In the genomic region with DNA sequence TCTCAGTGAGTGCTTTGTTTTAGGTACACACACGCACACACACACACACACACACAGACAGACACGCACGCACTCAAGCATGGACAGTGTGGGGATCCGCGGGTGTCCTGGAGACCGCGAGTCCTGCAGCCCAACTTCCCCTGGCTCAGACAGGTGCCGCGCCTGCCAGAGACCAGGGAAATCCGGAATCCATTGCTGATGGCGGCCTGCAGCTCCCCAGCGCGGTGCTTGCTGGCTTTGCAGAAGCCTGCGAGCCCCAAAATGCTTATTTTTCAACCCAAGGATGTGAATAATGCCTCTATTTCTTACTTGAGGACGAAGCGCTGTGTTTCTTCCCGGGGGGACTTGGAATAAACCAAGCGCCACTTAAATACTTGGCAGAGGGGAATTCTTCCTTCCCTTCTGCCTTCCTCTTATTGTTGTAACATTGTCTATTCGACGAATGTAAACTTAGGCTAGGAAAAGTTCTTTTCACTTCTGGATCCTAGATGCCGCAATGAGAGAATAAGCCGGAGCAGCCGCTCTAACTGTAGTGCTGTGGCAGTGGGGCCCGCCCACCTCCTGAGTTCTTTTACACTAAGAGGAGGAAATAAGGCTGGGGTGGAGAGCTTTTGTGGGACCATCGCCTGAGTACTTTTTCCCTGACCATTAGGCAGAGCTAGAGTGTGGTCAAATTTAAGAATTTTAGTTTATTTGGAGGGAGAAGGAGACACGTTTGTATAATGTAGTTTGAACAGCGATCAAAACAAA, we compare ENCODE assay signal across 8 cellular contexts. TPM values are rescaled to one million over a fixed set of nuclear protein-coding genes. Genes with fewer than 3 reads are reported as not detected.
A peak's percentile ranks its signal among the peaks of the same experiment; 100 is the strongest.
DNase-seq lines count a peak whose midpoint lies in the region; ATAC-seq and TF ChIP-seq lines count a peak whose summit lies in the region.

No MANE protein-coding gene starts in this region.

- no peaks in the 10 kb centered on the region for H3K4me1 ChIP-seq in esophagus (ENCODE audit: control insufficient read depth in 2 of 2, insufficient read depth in 2 of 2, low read length in 1 of 2)
- H3K4me1 ChIP-seq in thyroid gland = peaks cover 0 to 29% of the 10 kb centered on the region in 2 donors

- WGBS in esophagus, 2 donors = 4% methylated on average over 27 of the region's 27 CpGs
- 5 to 7% methylated on average over 16 to 18 of the region's 27 CpGs for WGBS in thyroid gland, 2 donors

- intact Hi-C loops in thyroid gland (cut with DNase I) = no loop called here

- H3K36me3 Mint-ChIP-seq in activated CD8-positive, alpha-beta T cell treated with anti-CD3 and anti-CD28 coated beads, Interleukin-2, amount 10 ng/mL, durations not matched to agents 7 days and 5 days (ENCODE audit: low read depth) = peaks cover 17% of the 10 kb centered on the region

- peak; percentile 17 for ATAC-seq in GM18873 (IDR thresholded peaks at IDR 0.05; ENCODE audit: low FRiP score, unreplicated experiment)
- ATAC-seq in activated CD8-positive, alpha-beta T cell treated with anti-CD3 and anti-CD28 coated beads, Interleukin-2, amount 10 ng/mL, durations not matched to agents 7 days and 5 days = peak; percentile 63

- H3K27ac ChIP-seq in esophagus (ENCODE audit: low read depth in 2 of 2, low read length in 1 of 2) = peak overlapping the region; percentile 90
- H3K27ac ChIP-seq in thyroid gland = peak overlapping the region in 1 of 3 donors; percentile 32

- POLR2A ChIA-PET in activated CD8-positive, alpha-beta T cell treated with anti-CD3 and anti-CD28 coated beads, Interleukin-2, amount 10 ng/mL, durations not matched to agents 7 days and 5 days (lab: Charles Lee) = interaction anchor here (1.3 to 1.9 kb wide), 2 partner anchors 9 to 42 kb away, joined by 4 to 6 read pairs; no protein-coding TSS in a partner anchor

- no peaks in the 10 kb centered on the region for H3K9me3 Mint-ChIP-seq in activated CD8-positive, alpha-beta T cell treated with anti-CD3 and anti-CD28 coated beads, Interleukin-2, amount 10 ng/mL, durations not matched to agents 7 days and 5 days (ENCODE audit: insufficient read depth)

- TF ChIP-seq EP300 in Ishikawa (IDR thresholded peaks at IDR 0.05; ENCODE audit: borderline replicate concordance) = no peak

- TF ChIP-seq POLR2A in thyroid gland (IDR thresholded peaks at IDR 0.05) = no peak

- peaks cover 32% of the 10 kb centered on the region for H3K27me3 Mint-ChIP-seq in activated CD8-positive, alpha-beta T cell treated with anti-CD3 and anti-CD28 coated beads, Interleukin-2, amount 10 ng/mL, durations not matched to agents 7 days and 5 days (ENCODE audit: low read depth)

- TF ChIP-seq CTCF in thyroid gland (IDR thresholded peaks at IDR 0.05) = peak in 4 of 6 experiments; percentile 1 to 36 (median 32)

- DNase-seq in A172 (ENCODE audit: low spot score) (peak; percentile 36), mucosa of gallbladder (ENCODE audit: low spot score) (peak; percentile 31), thyroid gland (peak; percentile 56 to 59), NCI-H2107 (lab: John Stamatoyannopoulos, UW) (no peak)
- peak; percentile 56 for DNase-seq in activated CD8-positive, alpha-beta T cell treated with anti-CD3 and anti-CD28 coated beads, Interleukin-2, amount 10 ng/mL, durations not matched to agents 7 days and 5 days

- peak overlapping the region; percentile 33 for H3K27ac Mint-ChIP-seq in activated CD8-positive, alpha-beta T cell treated with anti-CD3 and anti-CD28 coated beads, Interleukin-2, amount 10 ng/mL, durations not matched to agents 7 days and 5 days

- no peaks in the 10 kb centered on the region for H3K9me3 ChIP-seq in esophagus (ENCODE audit: control insufficient read depth in 2 of 2, insufficient read depth in 1 of 2, low read depth in 1 of 2, low read length in 1 of 2)
- H3K9me3 ChIP-seq in thyroid gland = no peaks in the 10 kb centered on the region

- peaks cover 30% of the 10 kb centered on the region for H3K4me1 Mint-ChIP-seq in activated CD8-positive, alpha-beta T cell treated with anti-CD3 and anti-CD28 coated beads, Interleukin-2, amount 10 ng/mL, durations not matched to agents 7 days and 5 days (ENCODE audit: low read depth)

- TF ChIP-seq RAD21 in Ishikawa (IDR thresholded peaks at IDR 0.05; ENCODE audit: low read depth) = peak; percentile 54

- H3K4me3 Mint-ChIP-seq in activated CD8-positive, alpha-beta T cell treated with anti-CD3 and anti-CD28 coated beads, Interleukin-2, amount 10 ng/mL, durations not matched to agents 7 days and 5 days = peak overlapping the region; percentile 78

- H3K27me3 ChIP-seq in esophagus (ENCODE audit: control insufficient read depth in 1 of 2, insufficient read depth in 2 of 2, low read length in 2 of 2) = no peaks in the 10 kb centered on the region
- H3K27me3 ChIP-seq in thyroid gland = no peaks in the 10 kb centered on the region

- CTCF ChIA-PET in activated CD8-positive, alpha-beta T cell treated with anti-CD3 and anti-CD28 coated beads, Interleukin-2, amount 10 ng/mL, durations not matched to agents 7 days and 5 days (lab: Charles Lee) = interaction anchor here (0.6 to 8.5 kb wide), 14 partner anchors 9 to 389 kb away, joined by 3 to 81 read pairs (median 4); partner anchors contain the start of gene MOCS2

- H3K4me3 ChIP-seq in esophagus (ENCODE audit: low read depth in 1 of 2, low read length in 2 of 2) (peak overlapping the region; percentile 88 to 91), thyroid gland (replicated peaks in 1 of 3) (peak overlapping the region; percentile 16 to 72 (median 64))

- H3K36me3 ChIP-seq in esophagus (ENCODE audit: control insufficient read depth in 2 of 2, insufficient read depth in 2 of 2, low read length in 1 of 2) (no peaks in the 10 kb centered on the region), thyroid gland (no peaks in the 10 kb centered on the region)

TF ChIP-seq in Ishikawa, 13 proteins besides CTCF, POLR2A, EP300 and RAD21:
- TF ChIP-seq NFIC (IDR thresholded peaks at IDR 0.05) (no peak), TAF1 (IDR thresholded peaks at IDR 0.05; ENCODE audit: low read depth) (no peak), ZBTB7A (IDR thresholded peaks at IDR 0.05; ENCODE audit: low read depth) (no peak), REST (IDR thresholded peaks at IDR 0.05; ENCODE audit: low read depth) (no peak), CREB1 (IDR thresholded peaks at IDR 0.05; ENCODE audit: low read depth) (no peak), EGR1 (IDR thresholded peaks at IDR 0.05) (no peak), YY1 (IDR thresholded peaks at IDR 0.05; ENCODE audit: low read depth) (peak; percentile 76), TEAD4 (IDR thresholded peaks at IDR 0.05) (no peak), TCF12 (IDR thresholded peaks at IDR 0.05; ENCODE audit: low read depth) (no peak), CEBPB (IDR thresholded peaks at IDR 0.05) (no peak), FOXM1 (IDR thresholded peaks at IDR 0.05; ENCODE audit: borderline replicate concordance, low read depth) (no peak)
- TF ChIP-seq, protein P1, sequence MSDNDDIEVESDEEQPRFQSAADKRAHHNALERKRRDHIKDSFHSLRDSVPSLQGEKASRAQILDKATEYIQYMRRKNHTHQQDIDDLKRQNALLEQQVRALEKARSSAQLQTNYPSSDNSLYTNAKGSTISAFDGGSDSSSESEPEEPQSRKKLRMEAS (IDR thresholded peaks at IDR 0.05) = 0 out of 2 replicates have a peak, but pooled peaks have one; percentile 2

RNA-seq across cellular contexts. Expression of gene ITGA2, which starts 0.8 kb away (rescaled TPM):
- 13.4 and 21.8 TPM in 2 replicates for total RNA-seq in A172 (2014; rRNA removed; shearing (Covaris generic))
- total RNA-seq in activated CD8-positive, alpha-beta T cell treated with anti-CD3 and anti-CD28 coated beads, Interleukin-2, amount 10 ng/mL, durations not matched to agents 7 days and 5 days = 1 to 10 TPM; 4.3 to 4.8 TPM
- polyA plus RNA-seq in esophagus = 1 to 10 TPM; 3.7 to 6.4 TPM
- total RNA-seq in mucosa of gallbladder (13.0 TPM), thyroid gland (1 to 10 TPM; 2.0 to 6.0 (median 3.1) TPM)
